In the genomic region with DNA sequence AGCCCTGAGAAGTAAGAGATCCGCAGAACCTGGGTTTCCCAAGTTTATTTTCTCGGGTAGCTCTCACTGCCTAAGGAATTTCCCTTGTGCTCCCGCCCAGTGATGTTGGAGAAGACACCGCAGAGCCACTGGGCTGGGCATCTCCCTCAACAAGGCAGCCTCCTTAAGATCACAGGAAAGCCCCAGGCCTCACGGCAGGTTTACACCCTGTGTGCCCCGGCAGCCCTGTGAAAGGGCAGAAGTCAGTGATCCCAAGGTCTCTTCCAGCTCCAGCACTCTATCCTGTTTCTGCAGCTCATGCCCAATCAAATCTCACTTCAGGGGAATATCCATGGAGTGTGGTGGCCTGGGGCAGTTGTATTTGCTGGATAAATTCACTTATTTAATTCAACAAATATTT, we compare ENCODE assay signal across 2 cellular contexts.
TF ChIP-seq lines count a peak whose summit lies in the region.

No MANE protein-coding gene starts in this region.

TF ChIP-seq in HepG2, 621 proteins besides CTCF, POLR2A, EP300 and RAD21:
- TF ChIP-seq CBFB (CRISPR knock-in tag; IDR thresholded peaks at IDR 0.05) (no peak), IKZF1 (IDR thresholded peaks at IDR 0.05) (no peak), ZNF230 (CRISPR knock-in tag; IDR thresholded peaks at IDR 0.05) (no peak), ZNF569 (CRISPR knock-in tag; IDR thresholded peaks at IDR 0.05; ENCODE audit: borderline replicate concordance) (no peak), PTBP1 (IDR thresholded peaks at IDR 0.05; ENCODE audit: low read depth, low read length, poor library complexity, severe bottlenecking) (no peak), ZNF350 (CRISPR knock-in tag; IDR thresholded peaks at IDR 0.05; ENCODE audit: borderline replicate concordance, low read depth) (no peak), ZMYM3 (CRISPR knock-in tag; IDR thresholded peaks at IDR 0.05) (no peak), AHR (CRISPR knock-in tag; IDR thresholded peaks at IDR 0.05) (no peak), ZNF10 (CRISPR knock-in tag; IDR thresholded peaks at IDR 0.05; ENCODE audit: borderline replicate concordance, low read depth) (no peak), NFYC (CRISPR knock-in tag; IDR thresholded peaks at IDR 0.05) (no peak), KMT2A (CRISPR knock-in tag; IDR thresholded peaks at IDR 0.05) (no peak), ESRRA (CRISPR knock-in tag; IDR thresholded peaks at IDR 0.05; ENCODE audit: low read depth) (no peak), ZNF839 (CRISPR knock-in tag; IDR thresholded peaks at IDR 0.05; ENCODE audit: borderline replicate concordance) (no peak), NFYB (CRISPR knock-in tag; IDR thresholded peaks at IDR 0.05) (no peak), ZNF615 (CRISPR knock-in tag; IDR thresholded peaks at IDR 0.05; ENCODE audit: borderline replicate concordance) (no peak)
- TF ChIP-seq, protein P1, sequence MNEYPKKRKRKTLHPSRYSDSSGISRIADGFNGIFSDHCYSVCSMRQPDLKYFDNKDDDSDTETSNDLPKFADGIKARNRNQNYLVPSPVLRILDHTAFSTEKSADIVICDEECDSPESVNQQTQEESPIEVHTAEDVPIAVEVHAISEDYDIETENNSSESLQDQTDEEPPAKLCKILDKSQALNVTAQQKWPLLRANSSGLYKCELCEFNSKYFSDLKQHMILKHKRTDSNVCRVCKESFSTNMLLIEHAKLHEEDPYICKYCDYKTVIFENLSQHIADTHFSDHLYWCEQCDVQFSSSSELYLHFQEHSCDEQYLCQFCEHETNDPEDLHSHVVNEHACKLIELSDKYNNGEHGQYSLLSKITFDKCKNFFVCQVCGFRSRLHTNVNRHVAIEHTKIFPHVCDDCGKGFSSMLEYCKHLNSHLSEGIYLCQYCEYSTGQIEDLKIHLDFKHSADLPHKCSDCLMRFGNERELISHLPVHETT (CRISPR knock-in tag; conservative IDR thresholded peaks at IDR 0.05): no peak
- TF ChIP-seq, protein P2, sequence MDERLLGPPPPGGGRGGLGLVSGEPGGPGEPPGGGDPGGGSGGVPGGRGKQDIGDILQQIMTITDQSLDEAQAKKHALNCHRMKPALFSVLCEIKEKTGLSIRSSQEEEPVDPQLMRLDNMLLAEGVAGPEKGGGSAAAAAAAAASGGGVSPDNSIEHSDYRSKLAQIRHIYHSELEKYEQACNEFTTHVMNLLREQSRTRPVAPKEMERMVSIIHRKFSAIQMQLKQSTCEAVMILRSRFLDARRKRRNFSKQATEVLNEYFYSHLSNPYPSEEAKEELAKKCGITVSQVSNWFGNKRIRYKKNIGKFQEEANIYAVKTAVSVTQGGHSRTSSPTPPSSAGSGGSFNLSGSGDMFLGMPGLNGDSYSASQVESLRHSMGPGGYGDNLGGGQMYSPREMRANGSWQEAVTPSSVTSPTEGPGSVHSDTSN (CRISPR knock-in tag; IDR thresholded peaks at IDR 0.05): no peak
- TF ChIP-seq, protein P3, sequence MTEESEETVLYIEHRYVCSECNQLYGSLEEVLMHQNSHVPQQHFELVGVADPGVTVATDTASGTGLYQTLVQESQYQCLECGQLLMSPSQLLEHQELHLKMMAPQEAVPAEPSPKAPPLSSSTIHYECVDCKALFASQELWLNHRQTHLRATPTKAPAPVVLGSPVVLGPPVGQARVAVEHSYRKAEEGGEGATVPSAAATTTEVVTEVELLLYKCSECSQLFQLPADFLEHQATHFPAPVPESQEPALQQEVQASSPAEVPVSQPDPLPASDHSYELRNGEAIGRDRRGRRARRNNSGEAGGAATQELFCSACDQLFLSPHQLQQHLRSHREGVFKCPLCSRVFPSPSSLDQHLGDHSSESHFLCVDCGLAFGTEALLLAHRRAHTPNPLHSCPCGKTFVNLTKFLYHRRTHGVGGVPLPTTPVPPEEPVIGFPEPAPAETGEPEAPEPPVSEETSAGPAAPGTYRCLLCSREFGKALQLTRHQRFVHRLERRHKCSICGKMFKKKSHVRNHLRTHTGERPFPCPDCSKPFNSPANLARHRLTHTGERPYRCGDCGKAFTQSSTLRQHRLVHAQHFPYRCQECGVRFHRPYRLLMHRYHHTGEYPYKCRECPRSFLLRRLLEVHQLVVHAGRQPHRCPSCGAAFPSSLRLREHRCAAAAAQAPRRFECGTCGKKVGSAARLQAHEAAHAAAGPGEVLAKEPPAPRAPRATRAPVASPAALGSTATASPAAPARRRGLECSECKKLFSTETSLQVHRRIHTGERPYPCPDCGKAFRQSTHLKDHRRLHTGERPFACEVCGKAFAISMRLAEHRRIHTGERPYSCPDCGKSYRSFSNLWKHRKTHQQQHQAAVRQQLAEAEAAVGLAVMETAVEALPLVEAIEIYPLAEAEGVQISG (CRISPR knock-in tag; IDR thresholded peaks at IDR 0.05): no peak
- TF ChIP-seq, protein P4, sequence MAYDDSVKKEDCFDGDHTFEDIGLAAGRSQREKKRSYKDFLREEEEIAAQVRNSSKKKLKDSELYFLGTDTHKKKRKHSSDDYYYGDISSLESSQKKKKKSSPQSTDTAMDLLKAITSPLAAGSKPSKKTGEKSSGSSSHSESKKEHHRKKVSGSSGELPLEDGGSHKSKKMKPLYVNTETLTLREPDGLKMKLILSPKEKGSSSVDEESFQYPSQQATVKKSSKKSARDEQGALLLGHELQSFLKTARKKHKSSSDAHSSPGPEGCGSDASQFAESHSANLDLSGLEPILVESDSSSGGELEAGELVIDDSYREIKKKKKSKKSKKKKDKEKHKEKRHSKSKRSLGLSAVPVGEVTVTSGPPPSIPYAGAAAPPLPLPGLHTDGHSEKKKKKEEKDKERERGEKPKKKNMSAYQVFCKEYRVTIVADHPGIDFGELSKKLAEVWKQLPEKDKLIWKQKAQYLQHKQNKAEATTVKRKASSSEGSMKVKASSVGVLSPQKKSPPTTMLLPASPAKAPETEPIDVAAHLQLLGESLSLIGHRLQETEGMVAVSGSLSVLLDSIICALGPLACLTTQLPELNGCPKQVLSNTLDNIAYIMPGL (CRISPR knock-in tag; IDR thresholded peaks at IDR 0.05; ENCODE audit: borderline replicate concordance in 1 of 2, low read depth in 1 of 2): no peak
TF ChIP-seq in HepG2: peak in this region for 0.

TF ChIP-seq in GM12878, 131 proteins besides CTCF, POLR2A, EP300 and RAD21:
- TF ChIP-seq POLR2AphosphoS2 (IDR thresholded peaks at IDR 0.05; ENCODE audit: low read depth, low read length) (no peak), BCL11A (IDR thresholded peaks at IDR 0.05; ENCODE audit: low read depth, low read length) (no peak), PML (IDR thresholded peaks at IDR 0.05; ENCODE audit: low read length) (no peak), MEF2A (IDR thresholded peaks at IDR 0.05; ENCODE audit: insufficient read depth, low read depth, low read length) (no peak), RELA (IDR thresholded peaks at IDR 0.05; ENCODE audit: borderline replicate concordance, partially characterized antibody) (no peak), ZNF622 (IDR thresholded peaks at IDR 0.05) (no peak), CBX3 (IDR thresholded peaks at IDR 0.05; ENCODE audit: borderline replicate concordance, low read depth) (no peak), IRF4 (IDR thresholded peaks at IDR 0.05; ENCODE audit: low read depth, low read length) (no peak), MXI1 (IDR thresholded peaks at IDR 0.05; ENCODE audit: low read depth, low read length) (no peak), BMI1 (IDR thresholded peaks at IDR 0.05; ENCODE audit: borderline replicate concordance) (no peak), KLF5 (IDR thresholded peaks at IDR 0.05; ENCODE audit: partially characterized antibody) (no peak), SMC3 (IDR thresholded peaks at IDR 0.05; ENCODE audit: borderline replicate concordance, low read length) (no peak), HDAC6 (IDR thresholded peaks at IDR 0.05; ENCODE audit: unreplicated experiment) (no peak), EED (IDR thresholded peaks at IDR 0.05; ENCODE audit: low read depth) (no peak)
- TF ChIP-seq, protein P5, sequence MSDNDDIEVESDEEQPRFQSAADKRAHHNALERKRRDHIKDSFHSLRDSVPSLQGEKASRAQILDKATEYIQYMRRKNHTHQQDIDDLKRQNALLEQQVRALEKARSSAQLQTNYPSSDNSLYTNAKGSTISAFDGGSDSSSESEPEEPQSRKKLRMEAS (IDR thresholded peaks at IDR 0.05; ENCODE audit: low read depth, low read length): no peak
- TF ChIP-seq, protein P6, sequence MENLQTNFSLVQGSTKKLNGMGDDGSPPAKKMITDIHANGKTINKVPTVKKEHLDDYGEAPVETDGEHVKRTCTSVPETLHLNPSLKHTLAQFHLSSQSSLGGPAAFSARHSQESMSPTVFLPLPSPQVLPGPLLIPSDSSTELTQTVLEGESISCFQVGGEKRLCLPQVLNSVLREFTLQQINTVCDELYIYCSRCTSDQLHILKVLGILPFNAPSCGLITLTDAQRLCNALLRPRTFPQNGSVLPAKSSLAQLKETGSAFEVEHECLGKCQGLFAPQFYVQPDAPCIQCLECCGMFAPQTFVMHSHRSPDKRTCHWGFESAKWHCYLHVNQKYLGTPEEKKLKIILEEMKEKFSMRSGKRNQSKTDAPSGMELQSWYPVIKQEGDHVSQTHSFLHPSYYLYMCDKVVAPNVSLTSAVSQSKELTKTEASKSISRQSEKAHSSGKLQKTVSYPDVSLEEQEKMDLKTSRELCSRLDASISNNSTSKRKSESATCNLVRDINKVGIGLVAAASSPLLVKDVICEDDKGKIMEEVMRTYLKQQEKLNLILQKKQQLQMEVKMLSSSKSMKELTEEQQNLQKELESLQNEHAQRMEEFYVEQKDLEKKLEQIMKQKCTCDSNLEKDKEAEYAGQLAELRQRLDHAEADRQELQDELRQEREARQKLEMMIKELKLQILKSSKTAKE (IDR thresholded peaks at IDR 0.05; ENCODE audit: low read depth, poor library complexity, severe bottlenecking): no peak
- TF ChIP-seq, protein P7, sequence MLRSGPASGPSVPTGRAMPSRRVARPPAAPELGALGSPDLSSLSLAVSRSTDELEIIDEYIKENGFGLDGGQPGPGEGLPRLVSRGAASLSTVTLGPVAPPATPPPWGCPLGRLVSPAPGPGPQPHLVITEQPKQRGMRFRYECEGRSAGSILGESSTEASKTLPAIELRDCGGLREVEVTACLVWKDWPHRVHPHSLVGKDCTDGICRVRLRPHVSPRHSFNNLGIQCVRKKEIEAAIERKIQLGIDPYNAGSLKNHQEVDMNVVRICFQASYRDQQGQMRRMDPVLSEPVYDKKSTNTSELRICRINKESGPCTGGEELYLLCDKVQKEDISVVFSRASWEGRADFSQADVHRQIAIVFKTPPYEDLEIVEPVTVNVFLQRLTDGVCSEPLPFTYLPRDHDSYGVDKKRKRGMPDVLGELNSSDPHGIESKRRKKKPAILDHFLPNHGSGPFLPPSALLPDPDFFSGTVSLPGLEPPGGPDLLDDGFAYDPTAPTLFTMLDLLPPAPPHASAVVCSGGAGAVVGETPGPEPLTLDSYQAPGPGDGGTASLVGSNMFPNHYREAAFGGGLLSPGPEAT (IDR thresholded peaks at IDR 0.05; ENCODE audit: low read depth): no peak
- TF ChIP-seq, protein P8, sequence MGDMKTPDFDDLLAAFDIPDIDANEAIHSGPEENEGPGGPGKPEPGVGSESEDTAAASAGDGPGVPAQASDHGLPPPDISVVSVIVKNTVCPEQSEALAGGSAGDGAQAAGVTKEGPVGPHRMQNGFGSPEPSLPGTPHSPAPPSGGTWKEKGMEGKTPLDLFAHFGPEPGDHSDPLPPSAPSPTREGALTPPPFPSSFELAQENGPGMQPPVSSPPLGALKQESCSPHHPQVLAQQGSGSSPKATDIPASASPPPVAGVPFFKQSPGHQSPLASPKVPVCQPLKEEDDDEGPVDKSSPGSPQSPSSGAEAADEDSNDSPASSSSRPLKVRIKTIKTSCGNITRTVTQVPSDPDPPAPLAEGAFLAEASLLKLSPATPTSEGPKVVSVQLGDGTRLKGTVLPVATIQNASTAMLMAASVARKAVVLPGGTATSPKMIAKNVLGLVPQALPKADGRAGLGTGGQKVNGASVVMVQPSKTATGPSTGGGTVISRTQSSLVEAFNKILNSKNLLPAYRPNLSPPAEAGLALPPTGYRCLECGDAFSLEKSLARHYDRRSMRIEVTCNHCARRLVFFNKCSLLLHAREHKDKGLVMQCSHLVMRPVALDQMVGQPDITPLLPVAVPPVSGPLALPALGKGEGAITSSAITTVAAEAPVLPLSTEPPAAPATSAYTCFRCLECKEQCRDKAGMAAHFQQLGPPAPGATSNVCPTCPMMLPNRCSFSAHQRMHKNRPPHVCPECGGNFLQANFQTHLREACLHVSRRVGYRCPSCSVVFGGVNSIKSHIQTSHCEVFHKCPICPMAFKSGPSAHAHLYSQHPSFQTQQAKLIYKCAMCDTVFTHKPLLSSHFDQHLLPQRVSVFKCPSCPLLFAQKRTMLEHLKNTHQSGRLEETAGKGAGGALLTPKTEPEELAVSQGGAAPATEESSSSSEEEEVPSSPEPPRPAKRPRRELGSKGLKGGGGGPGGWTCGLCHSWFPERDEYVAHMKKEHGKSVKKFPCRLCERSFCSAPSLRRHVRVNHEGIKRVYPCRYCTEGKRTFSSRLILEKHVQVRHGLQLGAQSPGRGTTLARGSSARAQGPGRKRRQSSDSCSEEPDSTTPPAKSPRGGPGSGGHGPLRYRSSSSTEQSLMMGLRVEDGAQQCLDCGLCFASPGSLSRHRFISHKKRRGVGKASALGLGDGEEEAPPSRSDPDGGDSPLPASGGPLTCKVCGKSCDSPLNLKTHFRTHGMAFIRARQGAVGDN (IDR thresholded peaks at IDR 0.05): no peak
